Comparison of ENCODE assay signal across 3 cellular contexts in genomic region chr4:84277923-84278322, GRCh38.
A peak's percentile ranks its signal among the peaks of the same experiment; 100 is the strongest.
TF ChIP-seq lines count a peak whose summit lies in the region.

No MANE protein-coding gene starts in this region.

TF ChIP-seq in IMR-90, 13 proteins besides CTCF, POLR2A, EP300 and RAD21:
- peak; percentile 78 for TF ChIP-seq CEBPB (IDR thresholded peaks at IDR 0.05; ENCODE audit: low read depth, low read length)
- TF ChIP-seq USF2 (IDR thresholded peaks at IDR 0.05; ENCODE audit: low read depth, low read length): no peak
- TF ChIP-seq BHLHE40 (IDR thresholded peaks at IDR 0.05; ENCODE audit: low read depth, low read length): no peak
- TF ChIP-seq FOS (IDR thresholded peaks at IDR 0.05; ENCODE audit: low read depth, low read length): no peak

TF ChIP-seq in K562, 482 proteins besides CTCF, POLR2A, EP300 and RAD21:
- no peak for TF ChIP-seq CEBPG (CRISPR knock-in tag; IDR thresholded peaks at IDR 0.05)
- TF ChIP-seq CEBPG (tag; conservative IDR thresholded peaks at IDR 0.05 in 1 of 2, IDR thresholded peaks at IDR 0.05 in 1 of 2): peak; percentile 64 to 97
- peak; percentile 95 for TF ChIP-seq CEBPB (tag; IDR thresholded peaks at IDR 0.05)
- no peak for TF ChIP-seq HOXB6 (CRISPR knock-in tag; IDR thresholded peaks at IDR 0.05; ENCODE audit: borderline replicate concordance)

TF ChIP-seq in H1, 55 proteins besides CTCF, POLR2A, EP300 and RAD21:
- TF ChIP-seq SIRT6 (IDR thresholded peaks at IDR 0.05; ENCODE audit: low read length) (no peak), CEBPB (IDR thresholded peaks at IDR 0.05; ENCODE audit: low read depth, low read length) (peak; percentile 80)
